20 cellular contexts compared by ENCODE assay signal in the genomic region with DNA sequence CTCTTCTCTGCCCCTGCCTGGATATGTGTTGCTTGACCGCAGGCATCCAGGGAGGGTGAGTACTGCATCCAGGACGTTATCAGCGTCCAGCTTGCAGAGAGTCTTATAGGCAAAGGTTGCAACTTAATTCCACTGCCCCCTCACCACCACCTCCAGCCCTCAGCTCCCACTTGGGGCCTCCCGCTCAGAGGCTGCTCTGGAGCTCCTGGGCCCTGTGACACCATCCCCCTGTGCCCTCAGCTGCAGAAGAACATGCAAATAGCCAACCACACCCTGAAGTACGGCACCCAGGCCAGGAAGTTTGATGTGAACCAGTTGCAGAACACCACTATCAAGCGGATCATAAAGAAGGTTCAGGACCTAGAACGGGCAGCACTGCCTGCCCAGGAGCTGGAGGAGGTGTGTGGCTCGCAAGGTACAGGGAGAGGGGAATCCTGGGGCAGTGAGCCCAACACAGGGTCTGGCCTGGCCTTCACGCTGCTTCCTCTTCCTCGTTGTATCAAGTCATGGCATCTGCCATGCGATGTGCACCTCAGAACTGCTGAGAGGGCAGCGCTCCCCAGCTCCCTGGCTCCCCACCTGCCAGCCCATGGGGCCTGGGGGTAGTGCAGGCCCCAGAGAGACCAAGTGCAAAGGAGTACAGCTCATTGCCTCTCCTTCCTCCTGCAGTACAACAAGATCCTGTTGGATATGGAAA. TPM values are rescaled to one million over a fixed set of nuclear protein-coding genes. Genes with fewer than 3 reads are reported as not detected.
DNase-seq lines count a peak whose midpoint lies in the region; ATAC-seq, FAIRE-seq and TF ChIP-seq lines count a peak whose summit lies in the region.
"Had no signal": no experiment of that assay in that cellular context is flagged by ENCODE, and none has a peak within 500 bp of the region (broad histone marks: within the 10 kb centered on the region; RNA-seq: fewer than 3 reads in every experiment).

No MANE protein-coding gene starts in this region.

- H3K4me3 ChIP-seq in endodermal cell (ENCODE audit: low read length), result no peak overlapping the region
- no peak overlapping the region for H3K4me3 ChIP-seq in SJCRH30

- intact Hi-C loops in sciatic nerve (cut with DNase I), result no loop called here

- H3K9ac ChIP-seq in endodermal cell (ENCODE audit: extremely low read depth, low read length, poor library complexity, severe bottlenecking), result no peak overlapping the region

- H3K27me3 Mint-ChIP-seq in IgD-negative memory B cell (peaks cover 5% of the 10 kb centered on the region), endodermal cell (ENCODE audit: insufficient read depth) (no peaks in the 10 kb centered on the region)
- H3K27me3 Mint-ChIP-seq in stimulated activated memory B cell treated with anti-CD40 and anti-IgM and Interleukin-4, amounts not matched to agents 10 μg/mL and 1 μg/mL and 100 μg/mL, for 72 hours, result peaks cover 21% of the 10 kb centered on the region

- TF ChIP-seq POLR2A in GM12892 (IDR thresholded peaks at IDR 0.05; ENCODE audit: low read depth, low read length), result no peak

- H3K4me1 Mint-ChIP-seq in IgD-negative memory B cell (peaks cover 5 to 11% (median 7%) of the 10 kb centered on the region in 3 donors), endodermal cell (peaks cover 5% of the 10 kb centered on the region)
- peaks cover 19% of the 10 kb centered on the region for H3K4me1 Mint-ChIP-seq in stimulated activated memory B cell treated with anti-CD40 and anti-IgM and Interleukin-4, amounts not matched to agents 10 μg/mL and 1 μg/mL and 100 μg/mL, for 72 hours
- H3K4me1 Mint-ChIP-seq: CD14-positive monocyte had no signal

- peak; percentile 27 for DNase-seq in GM12892 (ENCODE audit: insufficient read length)
- DNase-seq in endodermal cell, result peak; percentile 43
- no peak for DNase-seq in sciatic nerve (ENCODE audit: low spot score)
- DNase-seq in SJCRH30, result no peak
- DNase-seq: ACHN, DMS79 treated with DMSO at 0.1 percent for 48 hours, GOT3, MM.1S, NCI-H1694 treated with DMSO at 0.1 percent for 48 hours, NCI-H2227 treated with DMSO at 0.1 percent for 48 hours, NCI-H510A treated with DMSO at 0.1 percent for 48 hours had no signal

- no peaks in the 10 kb centered on the region for H3K4me1 ChIP-seq in endodermal cell (ENCODE audit: control insufficient read depth, insufficient read depth, low read length)
- no peaks in the 10 kb centered on the region for H3K4me1 ChIP-seq in SJCRH30

- no peak for TF ChIP-seq CTCF in endodermal cell (conservative IDR thresholded peaks at IDR 0.05)

- H3K36me3 Mint-ChIP-seq in IgD-negative memory B cell (peaks cover 4% of the 10 kb centered on the region), endodermal cell (ENCODE audit: low read depth) (no peaks in the 10 kb centered on the region)
- no peaks in the 10 kb centered on the region for H3K36me3 Mint-ChIP-seq in stimulated activated memory B cell treated with anti-CD40 and anti-IgM and Interleukin-4, amounts not matched to agents 10 μg/mL and 1 μg/mL and 100 μg/mL, for 72 hours
- H3K36me3 Mint-ChIP-seq: CD14-positive monocyte had no signal

- H3K36me3 ChIP-seq in endodermal cell (ENCODE audit: control insufficient read depth, insufficient read depth, low read length), result no peaks in the 10 kb centered on the region
- H3K36me3 ChIP-seq in SJCRH30, result no peaks in the 10 kb centered on the region

- peak overlapping the region in 3 of 4 donors; percentile 48 to 75 (median 71) for H3K4me3 Mint-ChIP-seq in IgD-negative memory B cell
- H3K4me3 Mint-ChIP-seq in endodermal cell, result no peak overlapping the region
- H3K4me3 Mint-ChIP-seq in stimulated activated memory B cell treated with anti-CD40 and anti-IgM and Interleukin-4, amounts not matched to agents 10 μg/mL and 1 μg/mL and 100 μg/mL, for 72 hours, result no peak overlapping the region
- H3K4me3 Mint-ChIP-seq: CD14-positive monocyte had no signal

- H3K27me3 ChIP-seq in endodermal cell (ENCODE audit: control insufficient read depth, insufficient read depth, low read length, poor library complexity, severe bottlenecking), result no peaks in the 10 kb centered on the region
- no peaks in the 10 kb centered on the region for H3K27me3 ChIP-seq in SJCRH30

- H3K9me3 Mint-ChIP-seq in IgD-negative memory B cell (no peaks in the 10 kb centered on the region), endodermal cell (no peaks in the 10 kb centered on the region)
- H3K9me3 Mint-ChIP-seq in stimulated activated memory B cell treated with anti-CD40 and anti-IgM and Interleukin-4, amounts not matched to agents 10 μg/mL and 1 μg/mL and 100 μg/mL, for 72 hours, result no peaks in the 10 kb centered on the region
- H3K9me3 Mint-ChIP-seq: CD14-positive monocyte had no signal

- WGBS in endodermal cell (ENCODE audit: insufficient coverage in 1 of 2, insufficient read length in 1 of 2), 2 experiments, result 89 to 92% methylated on average over 9 to 12 of the region's 12 CpGs

- no peak for ATAC-seq in stimulated activated memory B cell treated with anti-CD40 and anti-IgM and Interleukin-4, amounts not matched to agents 10 μg/mL and 1 μg/mL and 100 μg/mL, for 72 hours
- no peak for ATAC-seq in sciatic nerve
- ATAC-seq in HG02798 (IDR thresholded peaks at IDR 0.05; ENCODE audit: poor library complexity, unreplicated experiment), result no peak
- ATAC-seq: Panc1 had no signal

- H3K9me3 ChIP-seq in endodermal cell (ENCODE audit: control insufficient read depth, low read length) (no peaks in the 10 kb centered on the region), SJCRH30 (replicated peaks) (no peaks in the 10 kb centered on the region)

- no peak for FAIRE-seq in GM12892 (lab: Jason Lieb, UNC)

- no peak overlapping the region for H3K27ac ChIP-seq in endodermal cell (ENCODE audit: low read depth, low read length)
- no peak overlapping the region for H3K27ac ChIP-seq in SJCRH30
- H3K27ac ChIP-seq: HL-60 had no signal

- peak overlapping the region in 1 of 3 donors; percentile 69 for H3K27ac Mint-ChIP-seq in IgD-negative memory B cell
- no peak overlapping the region for H3K27ac Mint-ChIP-seq in endodermal cell
- H3K27ac Mint-ChIP-seq in stimulated activated memory B cell treated with anti-CD40 and anti-IgM and Interleukin-4, amounts not matched to agents 10 μg/mL and 1 μg/mL and 100 μg/mL, for 72 hours, result peak overlapping the region; percentile 55
- H3K27ac Mint-ChIP-seq: CD14-positive monocyte had no signal

RNA-seq across cellular contexts. Expression of gene ACE, which starts 9.6 kb away (rescaled TPM):
- 0.25 TPM for polyA plus RNA-seq in GM12892 (2012; ENCODE audit: missing spikeins)
- polyA plus RNA-seq in IgD-negative memory B cell, result 2.0 TPM
- total RNA-seq in endodermal cell, result 10 to 100 TPM in 1 of 2 donors, 1 to 10 TPM in 1; 4.6 to 12.5 TPM
- polyA plus RNA-seq in endodermal cell (2013, experiment 1 of 2), result 1.6 TPM
- polyA plus RNA-seq in endodermal cell (2013, experiment 2 of 2), result 1.9 TPM
- total RNA-seq in sciatic nerve, result 14.0 TPM
- total RNA-seq in SJCRH30 (2014; rRNA removed; shearing (Covaris generic)), result 0.76 and 1.1 TPM in 2 replicates
- total RNA-seq: HT1080 had no signal
- polyA plus RNA-seq: CD14-positive monocyte had no signal

RNA-seq across cellular contexts. Expression of gene KCNH6, which starts 36.7 kb away (rescaled TPM):
- polyA plus RNA-seq in GM12892 (2012; ENCODE audit: missing spikeins), result not detected
- not detected for polyA plus RNA-seq in IgD-negative memory B cell
- total RNA-seq in endodermal cell (under 1 TPM; 0.79 to 0.95 TPM), sciatic nerve (not detected)
- 0.46 TPM for polyA plus RNA-seq in endodermal cell (2013, experiment 1 of 2)
- polyA plus RNA-seq in endodermal cell (2013, experiment 2 of 2), result 0.29 TPM
- total RNA-seq in SJCRH30 (2014; rRNA removed; shearing (Covaris generic)), result not detected in 2 replicates
- total RNA-seq: HT1080, LHCN-M2, SK-MEL-5 had no signal
- polyA plus RNA-seq: CD14-positive monocyte had no signal

RNA-seq across cellular contexts. Expression of gene CYB561, which starts 40.4 kb away (rescaled TPM):
- 3.3 TPM for polyA plus RNA-seq in GM12892 (2012; ENCODE audit: missing spikeins)
- polyA plus RNA-seq in IgD-negative memory B cell, result 1.5 TPM
- total RNA-seq in endodermal cell (10 to 100 TPM; 24.4 to 27.5 TPM), sciatic nerve (24.7 TPM)
- 11.7 TPM for polyA plus RNA-seq in endodermal cell (2013, experiment 1 of 2)
- polyA plus RNA-seq in endodermal cell (2013, experiment 2 of 2), result 10.6 TPM
- total RNA-seq in SJCRH30 (2014; rRNA removed; shearing (Covaris generic)), result not detected in 2 replicates

Comparison
In these comparisons a context has a peak if more than half of its experiments do, and no peak if none do; other contexts are left out.
1. DNase-seq: peak in GM12892 (single experiment) and endodermal cell (single experiment); none in sciatic nerve (single experiment) and SJCRH30 (0 of 2).
2. H3K4me3 Mint-ChIP-seq: peak in IgD-negative memory B cell (3 of 4); none in endodermal cell (single experiment) and stimulated activated memory B cell treated with anti-CD40 and anti-IgM and Interleukin-4, amounts not matched to agents 10 μg/mL and 1 μg/mL and 100 μg/mL, for 72 hours (single experiment).
3. RNA of gene CYB561, which starts 40.4 kb away (total RNA-seq): 24.4 to 27.5 TPM in endodermal cell and 24.7 TPM in sciatic nerve (single experiment); not detected in SJCRH30; every median in the first group is over 10 times any median in the second.